In the genomic region with DNA sequence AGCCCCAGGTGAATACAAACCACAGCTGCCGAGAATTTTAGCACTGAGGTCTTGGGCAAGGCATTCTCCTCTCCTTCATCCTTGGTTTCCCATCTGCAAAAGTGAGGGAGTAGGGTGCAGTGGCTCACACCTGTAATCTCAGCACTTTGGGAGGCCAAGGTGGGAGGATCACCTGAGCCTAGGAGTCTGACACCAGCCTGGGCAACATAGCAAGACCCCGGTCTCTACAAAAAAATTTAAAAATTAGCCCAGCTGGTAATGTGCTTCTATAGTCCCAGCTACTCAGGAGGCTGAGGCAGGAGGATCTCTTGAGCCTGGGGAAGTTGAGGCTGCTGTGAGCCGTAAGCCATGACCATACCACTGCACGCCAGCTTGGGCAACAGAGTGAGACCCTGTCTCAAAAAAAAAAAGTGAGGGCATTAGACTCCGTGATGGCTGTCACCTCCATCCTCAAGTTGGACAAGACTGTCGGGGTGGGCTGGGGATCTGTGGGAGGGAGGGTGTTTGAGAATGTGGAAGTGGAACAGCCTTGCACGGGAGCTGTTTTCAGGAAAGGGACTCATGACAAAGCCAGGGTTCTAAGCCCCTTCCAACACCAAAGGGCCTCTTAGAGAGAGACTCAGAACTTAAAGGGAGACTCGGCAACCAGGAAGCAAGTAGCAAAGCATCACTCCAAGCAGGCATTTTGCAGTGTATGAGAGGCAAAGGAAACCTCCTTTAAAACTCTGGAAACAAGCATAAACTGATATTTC, we compare ENCODE assay signal across 12 cellular contexts.
"Had no signal": no experiment of that assay in that cellular context is flagged by ENCODE, and none has a peak within 500 bp of the region (broad histone marks: within the 10 kb centered on the region; RNA-seq: fewer than 3 reads in every experiment).

No MANE protein-coding gene starts in this region.

- H3K9me3 ChIP-seq: thyroid gland had no signal

- ATAC-seq: activated T-cell treated with anti-CD3 and anti-CD28 coated beads, Interleukin-2, amount 50 U/mL, for 4 hours; esophagus mucosa; right cardiac atrium; Right ventricle myocardium inferior had no signal

- H3K27me3 Mint-ChIP-seq: naive B cell had no signal

- H3K4me1 ChIP-seq: thyroid gland had no signal

- H3K27me3 ChIP-seq: thyroid gland had no signal

- DNase-seq: activated CD4-positive, alpha-beta T cell treated with anti-CD3 and anti-CD28 coated beads, Interleukin-2, amount 50 U/mL, for 1 hour; activated naive CD4-positive, alpha-beta T cell; activated T-cell treated with anti-CD3 and anti-CD28 coated beads, Interleukin-2, amount 50 U/mL, for 4 hours; left colon; naive B cell; nucleus accumbens; right cardiac atrium; small intestine; thyroid gland had no signal

- H3K36me3 Mint-ChIP-seq: naive B cell had no signal

- H3K36me3 ChIP-seq: thyroid gland had no signal

- H3K27ac ChIP-seq: thyroid gland had no signal

- H3K27ac Mint-ChIP-seq: naive B cell had no signal

- H3K4me3 ChIP-seq: lung, thyroid gland had no signal

- H3K4me3 Mint-ChIP-seq: activated T-cell treated with anti-CD3 and anti-CD28 coated beads, Interleukin-2, amount 50 U/mL, for 4 hours; naive B cell had no signal

- H3K9me3 Mint-ChIP-seq: activated T-cell treated with anti-CD3 and anti-CD28 coated beads, Interleukin-2, amount 50 U/mL, for 4 hours; naive B cell had no signal
